ENCODE assay signal across 22 cellular contexts in genomic region chr19:14676762-14677161, GRCh38. TPM values are rescaled to one million over a fixed set of nuclear protein-coding genes. Genes with fewer than 3 reads are reported as not detected.
DNase-seq lines count a peak whose midpoint lies in the region; ATAC-seq, FAIRE-seq and TF ChIP-seq lines count a peak whose summit lies in the region.
"Had no signal": no experiment of that assay in that cellular context is flagged by ENCODE, and none has a peak within 500 bp of the region (broad histone marks: within the 10 kb centered on the region; RNA-seq: fewer than 3 reads in every experiment).

No MANE protein-coding gene starts in this region.

- no peak overlapping the region for H3K27ac ChIP-seq in osteoblast (ENCODE audit: low read depth, low read length)
- H3K27ac ChIP-seq: 22Rv1, A549, C4-2B, GM23248 had no signal

- no peaks in the 10 kb centered on the region for H3K27me3 ChIP-seq in osteoblast (ENCODE audit: insufficient read depth, low read length)

- H4K20me1 ChIP-seq in osteoblast (ENCODE audit: insufficient read depth, low read length): no peaks in the 10 kb centered on the region

- H3K36me3 ChIP-seq in osteoblast (ENCODE audit: insufficient read depth, low read length): no peaks in the 10 kb centered on the region

- peaks cover 2% of the 10 kb centered on the region for H3K4me1 Mint-ChIP-seq in activated CD4-positive, alpha-beta T cell treated with anti-CD3 and anti-CD28 coated beads for 36 hours
- peaks cover 0 to 11% of the 10 kb centered on the region in 2 donors for H3K4me1 Mint-ChIP-seq in effector memory CD8-positive, alpha-beta T cell (ENCODE audit: low read depth in 2 of 2)
- H3K4me1 Mint-ChIP-seq in natural killer cell treated with Interleukin-12 subunit alpha and Interleukin-12 subunit beta and Interleukin-15 and Interleukin-18, amount 100 ng/mL, for 72 hours (ENCODE audit: low read depth in 2 of 2): peaks cover 0 to 3% of the 10 kb centered on the region in 2 donors

- FAIRE-seq in HTR-8/SVneo (lab: Jason Lieb, UNC): peak; percentile 36
- no peak for FAIRE-seq in RCC 7860 (lab: Jason Lieb, UNC)
- FAIRE-seq: A549, GM12878, GM19239, H54 had no signal

- intact Hi-C loops in activated CD4-positive, alpha-beta T cell treated with anti-CD3 and anti-CD28 coated beads for 36 hours (cut with DNase I, micrococcal nuclease): loop anchor here in 1 of 2 experiments (1.0 kb wide), 1 partner anchor 8 kb away; no protein-coding TSS in a partner anchor

- no peak overlapping the region for H2AFZ ChIP-seq in osteoblast (ENCODE audit: low read length)
- H2AFZ ChIP-seq: GM23248 had no signal

- POLR2A ChIA-PET in activated CD4-positive, alpha-beta T cell treated with anti-CD3 and anti-CD28 coated beads for 36 hours (lab: Charles Lee): no interaction called here

- no peaks in the 10 kb centered on the region for H3K9me3 Mint-ChIP-seq in activated CD4-positive, alpha-beta T cell treated with anti-CD3 and anti-CD28 coated beads for 36 hours (ENCODE audit: low read depth)
- no peaks in the 10 kb centered on the region for H3K9me3 Mint-ChIP-seq in effector memory CD8-positive, alpha-beta T cell
- H3K9me3 Mint-ChIP-seq in natural killer cell treated with Interleukin-12 subunit alpha and Interleukin-12 subunit beta and Interleukin-15 and Interleukin-18, amount 100 ng/mL, for 72 hours: no peaks in the 10 kb centered on the region
- H3K9me3 Mint-ChIP-seq: CD4-positive, alpha-beta T cell had no signal

- peaks cover 19% of the 10 kb centered on the region for H3K27me3 Mint-ChIP-seq in activated CD4-positive, alpha-beta T cell treated with anti-CD3 and anti-CD28 coated beads for 36 hours
- H3K27me3 Mint-ChIP-seq in effector memory CD8-positive, alpha-beta T cell: peaks cover 0 to 31% of the 10 kb centered on the region in 2 donors
- peaks cover 9 to 14% of the 10 kb centered on the region in 2 donors for H3K27me3 Mint-ChIP-seq in natural killer cell treated with Interleukin-12 subunit alpha and Interleukin-12 subunit beta and Interleukin-15 and Interleukin-18, amount 100 ng/mL, for 72 hours

- H3K4me1 ChIP-seq in osteoblast (ENCODE audit: insufficient read depth, low read length): peaks cover 4% of the 10 kb centered on the region
- H3K4me1 ChIP-seq: A549 had no signal

- TF ChIP-seq CTCF in osteoblast (IDR thresholded peaks at IDR 0.05; ENCODE audit: extremely low read depth, low read depth, low read length) (no peak), GM10266 (IDR thresholded peaks at IDR 0.05; ENCODE audit: control insufficient read depth, insufficient read depth, low read depth, missing control alignments) (no peak)

- DNase-seq in activated CD4-positive, alpha-beta T cell treated with anti-CD3 and anti-CD28 coated beads for 36 hours: no peak
- DNase-seq in activated CD4-positive, alpha-beta T cell treated with anti-CD3 and anti-CD28 coated beads for 4 hours: no peak
- DNase-seq in HTR-8/SVneo (ENCODE audit: insufficient read length, low spot score): no peak
- DNase-seq in effector memory CD8-positive, alpha-beta T cell: peak in 2 of 3 experiments; percentile 8 to 15
- DNase-seq in osteoblast (ENCODE audit: insufficient read length, low spot score, missing footprints): peak; percentile 35
- no peak for DNase-seq in GM10266 (ENCODE audit: extremely low spot score)
- DNase-seq in RCC 7860 (ENCODE audit: low spot score): no peak
- no peak for DNase-seq in natural killer cell treated with Interleukin-12 subunit alpha and Interleukin-12 subunit beta and Interleukin-15 and Interleukin-18, amount 100 ng/mL, for 72 hours (ENCODE audit: low spot score)
- DNase-seq: AML-193; Calu3; CD4-positive, alpha-beta T cell; DMS79 treated with DMSO at 0.1 percent for 48 hours; GF-D8; GM23248; KBM-7 had no signal

- H3K4me3 ChIP-seq in osteoblast (ENCODE audit: insufficient read depth, low read length): no peak overlapping the region
- H3K4me3 ChIP-seq: A549, GM12878, GM23248 had no signal

- no peaks in the 10 kb centered on the region for H3K9me3 ChIP-seq in osteoblast (ENCODE audit: low read depth, low read length)
- H3K9me3 ChIP-seq: A549 had no signal

- CTCF ChIA-PET in activated CD4-positive, alpha-beta T cell treated with anti-CD3 and anti-CD28 coated beads for 36 hours (lab: Charles Lee): interaction anchor here (0.6 to 2.1 kb wide), 5 partner anchors 9 to 105 kb away, joined by 3 to 11 read pairs (median 4); partner anchors contain the start of gene NDUFB7

- H3K4me3 Mint-ChIP-seq in activated CD4-positive, alpha-beta T cell treated with anti-CD3 and anti-CD28 coated beads for 36 hours: no peak overlapping the region
- H3K4me3 Mint-ChIP-seq in effector memory CD8-positive, alpha-beta T cell: no peak overlapping the region
- no peak overlapping the region for H3K4me3 Mint-ChIP-seq in natural killer cell treated with Interleukin-12 subunit alpha and Interleukin-12 subunit beta and Interleukin-15 and Interleukin-18, amount 100 ng/mL, for 72 hours
- H3K4me3 Mint-ChIP-seq: CD4-positive, alpha-beta T cell had no signal

- H3K27ac Mint-ChIP-seq in activated CD4-positive, alpha-beta T cell treated with anti-CD3 and anti-CD28 coated beads for 36 hours: no peak overlapping the region
- no peak overlapping the region for H3K27ac Mint-ChIP-seq in effector memory CD8-positive, alpha-beta T cell
- H3K27ac Mint-ChIP-seq in natural killer cell treated with Interleukin-12 subunit alpha and Interleukin-12 subunit beta and Interleukin-15 and Interleukin-18, amount 100 ng/mL, for 72 hours: no peak overlapping the region
- H3K27ac Mint-ChIP-seq: CD4-positive, alpha-beta T cell had no signal

- no peak overlapping the region for H3K4me2 ChIP-seq in osteoblast (ENCODE audit: insufficient read depth, low read length)
- H3K4me2 ChIP-seq: A549 had no signal

- no peaks in the 10 kb centered on the region for H3K79me2 ChIP-seq in osteoblast (ENCODE audit: insufficient read depth, low read length)

- no peaks in the 10 kb centered on the region for H3K36me3 Mint-ChIP-seq in activated CD4-positive, alpha-beta T cell treated with anti-CD3 and anti-CD28 coated beads for 36 hours (ENCODE audit: low read depth)
- H3K36me3 Mint-ChIP-seq in effector memory CD8-positive, alpha-beta T cell (ENCODE audit: insufficient read depth): no peaks in the 10 kb centered on the region
- no peaks in the 10 kb centered on the region for H3K36me3 Mint-ChIP-seq in natural killer cell treated with Interleukin-12 subunit alpha and Interleukin-12 subunit beta and Interleukin-15 and Interleukin-18, amount 100 ng/mL, for 72 hours

- ATAC-seq in activated CD4-positive, alpha-beta T cell treated with anti-CD3 and anti-CD28 coated beads for 36 hours: peak; percentile 14
- peak; percentile 51 for ATAC-seq in effector memory CD8-positive, alpha-beta T cell (replicated peaks)
- ATAC-seq in natural killer cell treated with Interleukin-12 subunit alpha and Interleukin-12 subunit beta and Interleukin-15 and Interleukin-18, amount 100 ng/mL, for 72 hours: no peak
- ATAC-seq: A549, GM12878, HCT116 had no signal

RNA-seq across cellular contexts. Expression of gene ADGRE3, which starts 2.1 kb away (rescaled TPM):
- total RNA-seq in activated CD4-positive, alpha-beta T cell treated with anti-CD3 and anti-CD28 coated beads for 36 hours: under 1 TPM; 0.11 to 0.30 TPM
- not detected in 2 replicates for total RNA-seq in osteoblast
- total RNA-seq in natural killer cell treated with Interleukin-12 subunit alpha and Interleukin-12 subunit beta and Interleukin-15 and Interleukin-18, amount 100 ng/mL, for 72 hours: under 1 TPM in 1 of 2 donors, not detected in 1; 0.45 TPM
- total RNA-seq: Calu3; CD4-positive, alpha-beta T cell; GM12878; GM23248 had no signal

RNA-seq across cellular contexts. Expression of gene ZNF333, which starts 13.1 kb away (rescaled TPM):
- total RNA-seq in activated CD4-positive, alpha-beta T cell treated with anti-CD3 and anti-CD28 coated beads for 36 hours: 10 to 100 TPM; 11.7 to 12.7 TPM
- total RNA-seq in osteoblast: 19.2 and 31.1 TPM in 2 replicates
- 10 to 100 TPM; 18.4 to 21.4 TPM for total RNA-seq in natural killer cell treated with Interleukin-12 subunit alpha and Interleukin-12 subunit beta and Interleukin-15 and Interleukin-18, amount 100 ng/mL, for 72 hours

Comparison
In these comparisons a context has a peak if more than half of its experiments do, and no peak if none do; other contexts are left out.
1. ATAC-seq: peak in activated CD4-positive, alpha-beta T cell treated with anti-CD3 and anti-CD28 coated beads for 36 hours (single experiment) and effector memory CD8-positive, alpha-beta T cell (single experiment); none in natural killer cell treated with Interleukin-12 subunit alpha and Interleukin-12 subunit beta and Interleukin-15 and Interleukin-18, amount 100 ng/mL, for 72 hours (0 of 2).
2. DNase-seq: peak in effector memory CD8-positive, alpha-beta T cell (2 of 3) and osteoblast (single experiment); none in activated CD4-positive, alpha-beta T cell treated with anti-CD3 and anti-CD28 coated beads for 36 hours (single experiment), activated CD4-positive, alpha-beta T cell treated with anti-CD3 and anti-CD28 coated beads for 4 hours (0 of 2), HTR-8/SVneo (single experiment), GM10266 (single experiment), RCC 7860 (single experiment) and natural killer cell treated with Interleukin-12 subunit alpha and Interleukin-12 subunit beta and Interleukin-15 and Interleukin-18, amount 100 ng/mL, for 72 hours (single experiment).